In the genomic region with DNA sequence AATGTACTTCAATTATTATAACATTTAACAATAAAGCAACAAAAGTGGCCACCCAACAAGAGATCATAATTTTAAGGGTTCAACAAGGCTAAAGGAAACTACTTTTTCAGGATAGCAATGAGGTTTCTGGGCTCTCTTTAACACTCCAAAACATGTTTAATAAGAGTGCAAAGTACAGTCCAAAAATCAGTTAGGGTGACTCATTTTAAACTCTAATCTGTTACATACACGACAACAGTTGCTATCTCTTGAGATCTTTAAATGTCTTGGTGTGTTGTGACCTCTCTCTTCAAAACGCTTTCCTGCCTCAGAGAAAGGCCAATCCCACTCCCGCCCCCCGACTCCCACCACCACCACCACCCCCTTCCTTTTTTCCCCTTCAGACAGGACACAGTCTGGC, we compare ENCODE assay signal across 1 cellular context.
TF ChIP-seq lines count a peak whose summit lies in the region.

No MANE protein-coding gene starts in this region.

TF ChIP-seq in K562, 482 proteins besides CTCF, POLR2A, EP300 and RAD21:
- TF ChIP-seq JUND (IDR thresholded peaks at IDR 0.05; ENCODE audit: borderline replicate concordance, low read depth, low read length) (peak; percentile 59; the same call in 1 of the 2 replicates), JUND (tag; IDR thresholded peaks at IDR 0.05; ENCODE audit: borderline replicate concordance, low read depth, low read length) (no peak; the same call in 2 of the 3 replicates), CBFA2T3 (IDR thresholded peaks at IDR 0.05) (peak; percentile 18; the same call in 1 of the 2 replicates), BCL6 (CRISPR knock-in tag; IDR thresholded peaks at IDR 0.05) (no peak), ARNT (IDR thresholded peaks at IDR 0.05) (no peak), PRPF4 (IDR thresholded peaks at IDR 0.05; ENCODE audit: insufficient read depth, low read depth, low read length, poor library complexity, severe bottlenecking) (no peak), HDAC1 (IDR thresholded peaks at IDR 0.05) (no peak), MTA1 (IDR thresholded peaks at IDR 0.05; ENCODE audit: borderline replicate concordance) (no peak), MCM3 (IDR thresholded peaks at IDR 0.05) (no peak), ZNF239 (CRISPR knock-in tag; IDR thresholded peaks at IDR 0.05) (no peak), DPF2 (IDR thresholded peaks at IDR 0.05) (0 out of 2 replicates have a peak, but pooled peaks have one; percentile 31), HOXB6 (CRISPR knock-in tag; IDR thresholded peaks at IDR 0.05; ENCODE audit: borderline replicate concordance) (no peak), PHF8 (IDR thresholded peaks at IDR 0.05; ENCODE audit: borderline replicate concordance, low read length) (no peak), BRCA1 (IDR thresholded peaks at IDR 0.05) (no peak), BRCA1 (CRISPR knock-in tag; IDR thresholded peaks at IDR 0.05) (no peak), SMARCA5 (IDR thresholded peaks at IDR 0.05) (no peak), FOXM1 (IDR thresholded peaks at IDR 0.05; ENCODE audit: low read depth) (peak; percentile 14; the same call in 1 of the 2 replicates), FOXM1 (CRISPR knock-in tag; IDR thresholded peaks at IDR 0.05; ENCODE audit: low read depth) (no peak), ARID1B (IDR thresholded peaks at IDR 0.05) (peak; percentile 47; the same call in 1 of the 2 replicates), ZNF445 (CRISPR knock-in tag; IDR thresholded peaks at IDR 0.05; ENCODE audit: low read depth) (no peak), KDM1A (IDR thresholded peaks at IDR 0.05) (no peak), MEIS2 (IDR thresholded peaks at IDR 0.05; ENCODE audit: partially characterized antibody) (no peak), FOSL1 (tag; conservative IDR thresholded peaks at IDR 0.05) (peak; percentile 48; the same call in 1 of the 2 replicates), NR3C1 (CRISPR knock-in tag; IDR thresholded peaks at IDR 0.05) (no peak), ZBTB17 (CRISPR knock-in tag; IDR thresholded peaks at IDR 0.05) (no peak), ZNF263 (CRISPR knock-in tag; IDR thresholded peaks at IDR 0.05; ENCODE audit: borderline replicate concordance) (no peak), DDX20 (tag; IDR thresholded peaks at IDR 0.05; ENCODE audit: low read depth) (no peak), SREBF1 (IDR thresholded peaks at IDR 0.05; ENCODE audit: borderline replicate concordance, low read depth, low read length) (no peak), EZH2 (IDR thresholded peaks at IDR 0.05; ENCODE audit: borderline replicate concordance, low read depth, low read length) (no peak), KLF6 (CRISPR knock-in tag; IDR thresholded peaks at IDR 0.05; ENCODE audit: borderline replicate concordance) (no peak), HMGN3 (IDR thresholded peaks at IDR 0.05; ENCODE audit: borderline replicate concordance, extremely low read depth, insufficient read length, low read depth, low read length) (no peak), SMAD2 (IDR thresholded peaks at IDR 0.05; ENCODE audit: low read depth, low read length) (no peak), LCOR (CRISPR knock-in tag; IDR thresholded peaks at IDR 0.05) (no peak), BHLHE40 (IDR thresholded peaks at IDR 0.05; ENCODE audit: low read length) (no peak)
- TF ChIP-seq, protein P1, sequence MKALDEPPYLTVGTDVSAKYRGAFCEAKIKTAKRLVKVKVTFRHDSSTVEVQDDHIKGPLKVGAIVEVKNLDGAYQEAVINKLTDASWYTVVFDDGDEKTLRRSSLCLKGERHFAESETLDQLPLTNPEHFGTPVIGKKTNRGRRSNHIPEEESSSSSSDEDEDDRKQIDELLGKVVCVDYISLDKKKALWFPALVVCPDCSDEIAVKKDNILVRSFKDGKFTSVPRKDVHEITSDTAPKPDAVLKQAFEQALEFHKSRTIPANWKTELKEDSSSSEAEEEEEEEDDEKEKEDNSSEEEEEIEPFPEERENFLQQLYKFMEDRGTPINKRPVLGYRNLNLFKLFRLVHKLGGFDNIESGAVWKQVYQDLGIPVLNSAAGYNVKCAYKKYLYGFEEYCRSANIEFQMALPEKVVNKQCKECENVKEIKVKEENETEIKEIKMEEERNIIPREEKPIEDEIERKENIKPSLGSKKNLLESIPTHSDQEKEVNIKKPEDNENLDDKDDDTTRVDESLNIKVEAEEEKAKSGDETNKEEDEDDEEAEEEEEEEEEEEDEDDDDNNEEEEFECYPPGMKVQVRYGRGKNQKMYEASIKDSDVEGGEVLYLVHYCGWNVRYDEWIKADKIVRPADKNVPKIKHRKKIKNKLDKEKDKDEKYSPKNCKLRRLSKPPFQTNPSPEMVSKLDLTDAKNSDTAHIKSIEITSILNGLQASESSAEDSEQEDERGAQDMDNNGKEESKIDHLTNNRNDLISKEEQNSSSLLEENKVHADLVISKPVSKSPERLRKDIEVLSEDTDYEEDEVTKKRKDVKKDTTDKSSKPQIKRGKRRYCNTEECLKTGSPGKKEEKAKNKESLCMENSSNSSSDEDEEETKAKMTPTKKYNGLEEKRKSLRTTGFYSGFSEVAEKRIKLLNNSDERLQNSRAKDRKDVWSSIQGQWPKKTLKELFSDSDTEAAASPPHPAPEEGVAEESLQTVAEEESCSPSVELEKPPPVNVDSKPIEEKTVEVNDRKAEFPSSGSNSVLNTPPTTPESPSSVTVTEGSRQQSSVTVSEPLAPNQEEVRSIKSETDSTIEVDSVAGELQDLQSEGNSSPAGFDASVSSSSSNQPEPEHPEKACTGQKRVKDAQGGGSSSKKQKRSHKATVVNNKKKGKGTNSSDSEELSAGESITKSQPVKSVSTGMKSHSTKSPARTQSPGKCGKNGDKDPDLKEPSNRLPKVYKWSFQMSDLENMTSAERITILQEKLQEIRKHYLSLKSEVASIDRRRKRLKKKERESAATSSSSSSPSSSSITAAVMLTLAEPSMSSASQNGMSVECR (CRISPR knock-in tag; IDR thresholded peaks at IDR 0.05), result no peak
- TF ChIP-seq, protein P2, sequence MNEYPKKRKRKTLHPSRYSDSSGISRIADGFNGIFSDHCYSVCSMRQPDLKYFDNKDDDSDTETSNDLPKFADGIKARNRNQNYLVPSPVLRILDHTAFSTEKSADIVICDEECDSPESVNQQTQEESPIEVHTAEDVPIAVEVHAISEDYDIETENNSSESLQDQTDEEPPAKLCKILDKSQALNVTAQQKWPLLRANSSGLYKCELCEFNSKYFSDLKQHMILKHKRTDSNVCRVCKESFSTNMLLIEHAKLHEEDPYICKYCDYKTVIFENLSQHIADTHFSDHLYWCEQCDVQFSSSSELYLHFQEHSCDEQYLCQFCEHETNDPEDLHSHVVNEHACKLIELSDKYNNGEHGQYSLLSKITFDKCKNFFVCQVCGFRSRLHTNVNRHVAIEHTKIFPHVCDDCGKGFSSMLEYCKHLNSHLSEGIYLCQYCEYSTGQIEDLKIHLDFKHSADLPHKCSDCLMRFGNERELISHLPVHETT (CRISPR knock-in tag; conservative IDR thresholded peaks at IDR 0.05 in 1 of 2, IDR thresholded peaks at IDR 0.05 in 1 of 2), result no peak
- TF ChIP-seq, protein P3, sequence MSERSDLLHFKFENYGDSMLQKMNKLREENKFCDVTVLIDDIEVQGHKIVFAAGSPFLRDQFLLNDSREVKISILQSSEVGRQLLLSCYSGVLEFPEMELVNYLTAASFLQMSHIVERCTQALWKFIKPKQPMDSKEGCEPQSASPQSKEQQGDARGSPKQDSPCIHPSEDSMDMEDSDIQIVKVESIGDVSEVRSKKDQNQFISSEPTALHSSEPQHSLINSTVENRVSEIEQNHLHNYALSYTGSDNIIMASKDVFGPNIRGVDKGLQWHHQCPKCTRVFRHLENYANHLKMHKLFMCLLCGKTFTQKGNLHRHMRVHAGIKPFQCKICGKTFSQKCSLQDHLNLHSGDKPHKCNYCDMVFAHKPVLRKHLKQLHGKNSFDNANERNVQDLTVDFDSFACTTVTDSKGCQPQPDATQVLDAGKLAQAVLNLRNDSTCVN (CRISPR knock-in tag; IDR thresholded peaks at IDR 0.05), result no peak
- TF ChIP-seq, protein P4, sequence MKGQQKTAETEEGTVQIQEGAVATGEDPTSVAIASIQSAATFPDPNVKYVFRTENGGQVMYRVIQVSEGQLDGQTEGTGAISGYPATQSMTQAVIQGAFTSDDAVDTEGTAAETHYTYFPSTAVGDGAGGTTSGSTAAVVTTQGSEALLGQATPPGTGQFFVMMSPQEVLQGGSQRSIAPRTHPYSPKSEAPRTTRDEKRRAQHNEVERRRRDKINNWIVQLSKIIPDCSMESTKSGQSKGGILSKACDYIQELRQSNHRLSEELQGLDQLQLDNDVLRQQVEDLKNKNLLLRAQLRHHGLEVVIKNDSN (CRISPR knock-in tag; IDR thresholded peaks at IDR 0.05), result no peak
- TF ChIP-seq, protein P5, sequence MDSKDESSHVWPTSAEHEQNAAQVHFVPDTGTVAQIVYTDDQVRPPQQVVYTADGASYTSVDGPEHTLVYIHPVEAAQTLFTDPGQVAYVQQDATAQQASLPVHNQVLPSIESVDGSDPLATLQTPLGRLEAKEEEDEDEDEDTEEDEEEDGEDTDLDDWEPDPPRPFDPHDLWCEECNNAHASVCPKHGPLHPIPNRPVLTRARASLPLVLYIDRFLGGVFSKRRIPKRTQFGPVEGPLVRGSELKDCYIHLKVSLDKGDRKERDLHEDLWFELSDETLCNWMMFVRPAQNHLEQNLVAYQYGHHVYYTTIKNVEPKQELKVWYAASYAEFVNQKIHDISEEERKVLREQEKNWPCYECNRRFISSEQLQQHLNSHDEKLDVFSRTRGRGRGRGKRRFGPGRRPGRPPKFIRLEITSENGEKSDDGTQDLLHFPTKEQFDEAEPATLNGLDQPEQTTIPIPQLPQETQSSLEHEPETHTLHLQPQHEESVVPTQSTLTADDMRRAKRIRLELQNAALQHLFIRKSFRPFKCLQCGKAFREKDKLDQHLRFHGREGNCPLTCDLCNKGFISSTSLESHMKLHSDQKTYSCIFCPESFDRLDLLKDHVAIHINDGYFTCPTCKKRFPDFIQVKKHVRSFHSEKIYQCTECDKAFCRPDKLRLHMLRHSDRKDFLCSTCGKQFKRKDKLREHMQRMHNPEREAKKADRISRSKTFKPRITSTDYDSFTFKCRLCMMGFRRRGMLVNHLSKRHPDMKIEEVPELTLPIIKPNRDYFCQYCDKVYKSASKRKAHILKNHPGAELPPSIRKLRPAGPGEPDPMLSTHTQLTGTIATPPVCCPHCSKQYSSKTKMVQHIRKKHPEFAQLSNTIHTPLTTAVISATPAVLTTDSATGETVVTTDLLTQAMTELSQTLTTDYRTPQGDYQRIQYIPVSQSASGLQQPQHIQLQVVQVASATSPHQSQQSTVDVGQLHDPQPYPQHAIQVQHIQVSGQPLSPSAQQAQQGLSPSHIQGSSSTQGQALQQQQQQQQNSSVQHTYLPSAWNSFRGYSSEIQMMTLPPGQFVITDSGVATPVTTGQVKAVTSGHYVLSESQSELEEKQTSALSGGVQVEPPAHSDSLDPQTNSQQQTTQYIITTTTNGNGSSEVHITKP (IDR thresholded peaks at IDR 0.05; ENCODE audit: partially characterized antibody), result peak; percentile 33
- TF ChIP-seq, protein P6, sequence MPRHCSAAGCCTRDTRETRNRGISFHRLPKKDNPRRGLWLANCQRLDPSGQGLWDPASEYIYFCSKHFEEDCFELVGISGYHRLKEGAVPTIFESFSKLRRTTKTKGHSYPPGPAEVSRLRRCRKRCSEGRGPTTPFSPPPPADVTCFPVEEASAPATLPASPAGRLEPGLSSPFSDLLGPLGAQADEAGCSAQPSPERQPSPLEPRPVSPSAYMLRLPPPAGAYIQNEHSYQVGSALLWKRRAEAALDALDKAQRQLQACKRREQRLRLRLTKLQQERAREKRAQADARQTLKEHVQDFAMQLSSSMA (CRISPR knock-in tag; IDR thresholded peaks at IDR 0.05), result no peak
- TF ChIP-seq, protein P7, sequence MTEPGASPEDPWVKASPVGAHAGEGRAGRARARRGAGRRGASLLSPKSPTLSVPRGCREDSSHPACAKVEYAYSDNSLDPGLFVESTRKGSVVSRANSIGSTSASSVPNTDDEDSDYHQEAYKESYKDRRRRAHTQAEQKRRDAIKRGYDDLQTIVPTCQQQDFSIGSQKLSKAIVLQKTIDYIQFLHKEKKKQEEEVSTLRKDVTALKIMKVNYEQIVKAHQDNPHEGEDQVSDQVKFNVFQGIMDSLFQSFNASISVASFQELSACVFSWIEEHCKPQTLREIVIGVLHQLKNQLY (CRISPR knock-in tag; conservative IDR thresholded peaks at IDR 0.05), result no peak
- TF ChIP-seq, protein P8, sequence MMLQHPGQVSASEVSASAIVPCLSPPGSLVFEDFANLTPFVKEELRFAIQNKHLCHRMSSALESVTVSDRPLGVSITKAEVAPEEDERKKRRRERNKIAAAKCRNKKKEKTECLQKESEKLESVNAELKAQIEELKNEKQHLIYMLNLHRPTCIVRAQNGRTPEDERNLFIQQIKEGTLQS (IDR thresholded peaks at IDR 0.05), result peak; percentile 39; the same call in 1 of the 2 replicates
- TF ChIP-seq, protein P8 (CRISPR knock-in tag; conservative IDR thresholded peaks at IDR 0.05), result no peak
- TF ChIP-seq, protein P9, sequence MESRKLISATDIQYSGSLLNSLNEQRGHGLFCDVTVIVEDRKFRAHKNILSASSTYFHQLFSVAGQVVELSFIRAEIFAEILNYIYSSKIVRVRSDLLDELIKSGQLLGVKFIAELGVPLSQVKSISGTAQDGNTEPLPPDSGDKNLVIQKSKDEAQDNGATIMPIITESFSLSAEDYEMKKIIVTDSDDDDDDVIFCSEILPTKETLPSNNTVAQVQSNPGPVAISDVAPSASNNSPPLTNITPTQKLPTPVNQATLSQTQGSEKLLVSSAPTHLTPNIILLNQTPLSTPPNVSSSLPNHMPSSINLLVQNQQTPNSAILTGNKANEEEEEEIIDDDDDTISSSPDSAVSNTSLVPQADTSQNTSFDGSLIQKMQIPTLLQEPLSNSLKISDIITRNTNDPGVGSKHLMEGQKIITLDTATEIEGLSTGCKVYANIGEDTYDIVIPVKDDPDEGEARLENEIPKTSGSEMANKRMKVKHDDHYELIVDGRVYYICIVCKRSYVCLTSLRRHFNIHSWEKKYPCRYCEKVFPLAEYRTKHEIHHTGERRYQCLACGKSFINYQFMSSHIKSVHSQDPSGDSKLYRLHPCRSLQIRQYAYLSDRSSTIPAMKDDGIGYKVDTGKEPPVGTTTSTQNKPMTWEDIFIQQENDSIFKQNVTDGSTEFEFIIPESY (CRISPR knock-in tag; IDR thresholded peaks at IDR 0.05), result no peak
